In genomic region chr11:66467034-66467659, GRCh38 we compare ENCODE assay signal across 8 cellular contexts. TPM values are rescaled to one million over a fixed set of nuclear protein-coding genes. Genes with fewer than 3 reads are reported as not detected.
DNase-seq lines count a peak whose midpoint lies in the region; ATAC-seq, FAIRE-seq and TF ChIP-seq lines count a peak whose summit lies in the region.

No MANE protein-coding gene starts in this region.

- peak; percentile 44 for TF ChIP-seq CTCF in glutamatergic neuron (IDR thresholded peaks at IDR 0.05; ENCODE audit: partially characterized antibody, unreplicated experiment)
- peak; percentile 22 for TF ChIP-seq CTCF in parathyroid adenoma (IDR thresholded peaks at IDR 0.05)

- peak overlapping the region; percentile 79 for H3K4me3 ChIP-seq in parathyroid adenoma (ENCODE audit: low read depth, low read length)

- no peak overlapping the region for H3K27ac ChIP-seq in parathyroid adenoma

- no peak overlapping the region for H3K9ac ChIP-seq in parathyroid adenoma

- DNase-seq in EH (ENCODE audit: low read depth): peak; percentile 53
- peak; percentile 55 for DNase-seq in activated CD4-positive, alpha-beta memory T cell treated with anti-CD3 and anti-CD28 coated beads for 36 hours
- DNase-seq in glutamatergic neuron: peak; percentile 70
- no peak for DNase-seq in activated effector memory CD4-positive, alpha-beta T cell treated with anti-CD3 and anti-CD28 coated beads, Interleukin-2, amount 50 U/mL, for 16 hours
- DNase-seq in HTR-8/SVneo (ENCODE audit: insufficient read length, low spot score): no peak

- H3K27me3 ChIP-seq in parathyroid adenoma (ENCODE audit: control insufficient read depth, insufficient read depth, low read length): no peaks in the 10 kb centered on the region

- POLR2A ChIA-PET in activated CD4-positive, alpha-beta memory T cell treated with anti-CD3 and anti-CD28 coated beads for 36 hours (lab: Charles Lee): interaction anchor here (1.2 to 2.4 kb wide), 2 partner anchors 13 to 79 kb away, joined by 4 to 15 read pairs; partner anchors contain the start of genes ACTN3, DPP3 and ZDHHC24

- H3K4me3 Mint-ChIP-seq in activated CD4-positive, alpha-beta memory T cell treated with anti-CD3 and anti-CD28 coated beads for 36 hours: peak overlapping the region; percentile 79
- H3K4me3 Mint-ChIP-seq in glutamatergic neuron (ENCODE audit: unreplicated experiment): peak overlapping the region; percentile 87

- no peaks in the 10 kb centered on the region for H3K36me3 Mint-ChIP-seq in activated CD4-positive, alpha-beta memory T cell treated with anti-CD3 and anti-CD28 coated beads for 36 hours
- H3K36me3 Mint-ChIP-seq in glutamatergic neuron (ENCODE audit: unreplicated experiment): no peaks in the 10 kb centered on the region

- H2AFZ ChIP-seq in parathyroid adenoma: peak overlapping the region; percentile 78

- H3K27me3 Mint-ChIP-seq in activated CD4-positive, alpha-beta memory T cell treated with anti-CD3 and anti-CD28 coated beads for 36 hours: no peaks in the 10 kb centered on the region
- H3K27me3 Mint-ChIP-seq in glutamatergic neuron (ENCODE audit: unreplicated experiment): peaks cover 7% of the 10 kb centered on the region

- no peaks in the 10 kb centered on the region for H3K36me3 ChIP-seq in parathyroid adenoma (ENCODE audit: control insufficient read depth, insufficient read depth, low read length)

- peaks cover 31% of the 10 kb centered on the region for H3K4me1 Mint-ChIP-seq in activated CD4-positive, alpha-beta memory T cell treated with anti-CD3 and anti-CD28 coated beads for 36 hours (ENCODE audit: low read depth)
- H3K4me1 Mint-ChIP-seq in glutamatergic neuron (ENCODE audit: low read depth, unreplicated experiment): peaks cover 8% of the 10 kb centered on the region

- no peaks in the 10 kb centered on the region for H3K9me3 ChIP-seq in parathyroid adenoma (ENCODE audit: control insufficient read depth, low read length)

- H3K79me2 ChIP-seq in parathyroid adenoma: peaks cover 5% of the 10 kb centered on the region

- H3K27ac Mint-ChIP-seq in activated CD4-positive, alpha-beta memory T cell treated with anti-CD3 and anti-CD28 coated beads for 36 hours: no peak overlapping the region
- peak overlapping the region; percentile 80 for H3K27ac Mint-ChIP-seq in glutamatergic neuron (ENCODE audit: unreplicated experiment)

- H3K9me3 Mint-ChIP-seq in activated CD4-positive, alpha-beta memory T cell treated with anti-CD3 and anti-CD28 coated beads for 36 hours: no peaks in the 10 kb centered on the region
- H3K9me3 Mint-ChIP-seq in glutamatergic neuron (ENCODE audit: unreplicated experiment): peaks cover 7% of the 10 kb centered on the region

- ATAC-seq in GM19395 (IDR thresholded peaks at IDR 0.05; ENCODE audit: unreplicated experiment): peak; percentile 42
- ATAC-seq in HG03565 (IDR thresholded peaks at IDR 0.05; ENCODE audit: unreplicated experiment): peak; percentile 17

- intact Hi-C loops in activated CD4-positive, alpha-beta memory T cell treated with anti-CD3 and anti-CD28 coated beads for 36 hours (cut with micrococcal nuclease): no loop called here

- H3K4me2 ChIP-seq in parathyroid adenoma (ENCODE audit: low read length): peak overlapping the region; percentile 72

- peaks cover 7% of the 10 kb centered on the region for H3K4me1 ChIP-seq in parathyroid adenoma

- no peak for FAIRE-seq in HTR-8/SVneo (lab: Jason Lieb, UNC)

- CTCF ChIA-PET in activated CD4-positive, alpha-beta memory T cell treated with anti-CD3 and anti-CD28 coated beads for 36 hours (lab: Charles Lee): interaction anchor here (0.6 to 3.1 kb wide), 11 partner anchors 10 to 211 kb away, joined by 3 to 17 read pairs (median 4); partner anchors contain the start of genes DPP3, MRPL11 and RBM4B

RNA-seq across cellular contexts. Expression of gene PELI3, which starts 0.4 kb away (rescaled TPM):
- 1 to 10 TPM; 7.0 to 8.5 TPM for total RNA-seq in activated CD4-positive, alpha-beta memory T cell treated with anti-CD3 and anti-CD28 coated beads for 36 hours
- 7.7 TPM for total RNA-seq in glutamatergic neuron (ENCODE audit: unreplicated experiment)

RNA-seq across cellular contexts. Expression of gene DPP3, which starts 13.1 kb away (rescaled TPM):
- total RNA-seq in activated CD4-positive, alpha-beta memory T cell treated with anti-CD3 and anti-CD28 coated beads for 36 hours: 10 to 100 TPM; 76.1 to 89.7 TPM
- 72.0 TPM for total RNA-seq in glutamatergic neuron (ENCODE audit: unreplicated experiment)

RNA-seq across cellular contexts. Expression of gene MRPL11, which starts 28.5 kb away (rescaled TPM):
- 100 to 1,000 TPM; 104 to 106 TPM for total RNA-seq in activated CD4-positive, alpha-beta memory T cell treated with anti-CD3 and anti-CD28 coated beads for 36 hours
- total RNA-seq in glutamatergic neuron (ENCODE audit: unreplicated experiment): 27.5 TPM

RNA-seq across cellular contexts. Expression of gene BBS1, which starts 43.3 kb away (rescaled TPM):
- 10 to 100 TPM; 11.1 to 13.2 TPM for total RNA-seq in activated CD4-positive, alpha-beta memory T cell treated with anti-CD3 and anti-CD28 coated beads for 36 hours
- 37.3 TPM for total RNA-seq in glutamatergic neuron (ENCODE audit: unreplicated experiment)

RNA-seq across cellular contexts. Expression of gene NPAS4, which starts 46.3 kb away (rescaled TPM):
- total RNA-seq in activated CD4-positive, alpha-beta memory T cell treated with anti-CD3 and anti-CD28 coated beads for 36 hours: not detected
- total RNA-seq in glutamatergic neuron (ENCODE audit: unreplicated experiment): 0.78 TPM

Comparison
In these comparisons a context has a peak if more than half of its experiments do, and no peak if none do; other contexts are left out.
1. DNase-seq: peak in EH (single experiment), activated CD4-positive, alpha-beta memory T cell treated with anti-CD3 and anti-CD28 coated beads for 36 hours (single experiment) and glutamatergic neuron (single experiment); none in activated effector memory CD4-positive, alpha-beta T cell treated with anti-CD3 and anti-CD28 coated beads, Interleukin-2, amount 50 U/mL, for 16 hours (single experiment) and HTR-8/SVneo (single experiment).